10 cellular contexts compared by ENCODE assay signal in the genomic region with DNA sequence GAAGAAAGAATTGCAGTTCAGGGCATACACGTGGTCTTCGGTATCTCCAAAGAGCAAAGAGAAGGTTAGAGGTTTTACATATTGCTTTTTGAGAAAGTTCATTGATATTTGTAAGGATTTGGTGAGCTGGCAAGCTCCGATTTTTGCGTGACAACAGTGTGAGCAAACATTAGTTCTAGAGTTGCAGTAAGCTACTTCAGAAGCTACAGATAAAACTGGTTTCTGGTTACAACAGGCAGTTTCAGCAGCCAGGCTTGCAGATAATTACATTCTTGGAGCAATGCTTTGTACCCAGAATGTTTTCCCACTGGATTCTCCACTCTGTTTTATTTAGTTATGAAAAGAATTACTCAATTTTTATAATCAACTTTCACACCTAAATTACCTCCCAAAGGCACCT. TPM values are rescaled to one million over a fixed set of nuclear protein-coding genes. Genes with fewer than 3 reads are reported as not detected.
DNase-seq lines count a peak whose midpoint lies in the region; ATAC-seq and TF ChIP-seq lines count a peak whose summit lies in the region.
"Had no signal": no experiment of that assay in that cellular context is flagged by ENCODE, and none has a peak within 500 bp of the region (broad histone marks: within the 10 kb centered on the region; RNA-seq: fewer than 3 reads in every experiment).

No MANE protein-coding gene starts in this region.

- peaks cover 49% of the 10 kb centered on the region for H3K4me1 ChIP-seq in mammary epithelial cell (ENCODE audit: insufficient read depth, low read length)

- peaks cover 5% of the 10 kb centered on the region for H3K79me2 ChIP-seq in mammary epithelial cell (ENCODE audit: insufficient read depth, low read length)

- no peaks in the 10 kb centered on the region for H3K36me3 ChIP-seq in mammary epithelial cell (ENCODE audit: insufficient read depth, low read length)

- POLR2A ChIA-PET in CD4-positive, alpha-beta T cell (lab: Charles Lee) = no interaction called here

- WGBS in mammary epithelial cell (ENCODE audit: low coverage, missing lambda C conversion rate) = 17% methylated on average over 4 of the region's 4 CpGs

- ATAC-seq in CD4-positive, alpha-beta T cell (ENCODE audit: poor library complexity) = no peak
- ATAC-seq in natural killer cell = no peak
- no peak for ATAC-seq in HG03565 (IDR thresholded peaks at IDR 0.05; ENCODE audit: unreplicated experiment)

- H3K9me3 Mint-ChIP-seq in CD4-positive, alpha-beta T cell = no peaks in the 10 kb centered on the region
- H3K9me3 Mint-ChIP-seq in natural killer cell = no peaks in the 10 kb centered on the region

- peak overlapping the region; percentile 65 for H3K4me2 ChIP-seq in mammary epithelial cell (ENCODE audit: insufficient read depth, low read depth, low read length)

- H3K27me3 ChIP-seq in CD4-positive, alpha-beta T cell (ENCODE audit: control insufficient read depth, insufficient read depth, low read length) = no peaks in the 10 kb centered on the region
- H3K27me3 ChIP-seq in mammary epithelial cell (ENCODE audit: insufficient read depth, low read length) = no peaks in the 10 kb centered on the region

- BruUV-seq in mammary epithelial cell (replicated peaks; lab: Mats Ljungman, UMichigan) = TSS peak; percentile 25

- CTCF ChIA-PET in CD4-positive, alpha-beta T cell (lab: Charles Lee) = no interaction called here
- CTCF ChIA-PET in mammary epithelial cell (lab: Charles Lee; ENCODE audit: low non-redundant PET) = no interaction called here

- in situ Hi-C loops in mammary epithelial cell (cut with MboI; ENCODE audit: low sequenced_read_pairs in 2 of 2) = no loop called here

- H3K27ac Mint-ChIP-seq in CD4-positive, alpha-beta T cell = no peak overlapping the region
- peak overlapping the region in 1 of 2 donors; percentile 68 for H3K27ac Mint-ChIP-seq in natural killer cell

- dilution Hi-C loops in mammary epithelial cell (cut with HindIII; ENCODE audit: low sequenced_read_pairs) = no loop called here

- no peaks in the 10 kb centered on the region for H4K20me1 ChIP-seq in mammary epithelial cell (ENCODE audit: insufficient read depth, low read length)

- H3K9me3 ChIP-seq in CD4-positive, alpha-beta T cell (ENCODE audit: control insufficient read depth, low read length) = no peaks in the 10 kb centered on the region
- H3K9me3 ChIP-seq in mammary epithelial cell (replicated peaks; ENCODE audit: insufficient read depth, low read length) = no peaks in the 10 kb centered on the region

- peaks cover 5% of the 10 kb centered on the region for H3K4me1 Mint-ChIP-seq in CD4-positive, alpha-beta T cell (ENCODE audit: low read depth)
- peaks cover 42% of the 10 kb centered on the region in 2 donors for H3K4me1 Mint-ChIP-seq in natural killer cell

- TF ChIP-seq CTCF in CD4-positive, alpha-beta T cell (IDR thresholded peaks at IDR 0.05) = no peak
- TF ChIP-seq CTCF in mammary epithelial cell (conservative IDR thresholded peaks at IDR 0.05 in 1 of 2, IDR thresholded peaks at IDR 0.05 in 1 of 2; ENCODE audit: extremely low read depth in 1 of 2, insufficient read depth in 1 of 2, low read depth in 1 of 2, low read length in 2 of 2) (no peak), natural killer cell (IDR thresholded peaks at IDR 0.05) (no peak)

- H2AFZ ChIP-seq in mammary epithelial cell (ENCODE audit: low read depth, low read length) = peak overlapping the region; percentile 67

- intact Hi-C loops in CD4-positive, alpha-beta T cell (cut with DNase I, micrococcal nuclease) = loop anchor here (5.0 to 10.0 kb wide), 5 partner anchors 147 to 1123 kb away; a partner anchor contains a TSS
- intact Hi-C loops in mammary epithelial cell (cut with micrococcal nuclease) (loop anchor here (10.0 kb wide), 1 partner anchor 363 kb away; a partner anchor contains a TSS), natural killer cell (cut with micrococcal nuclease) (no loop called here)

- DNase-seq in CD4-positive, alpha-beta T cell = no peak
- DNase-seq in NCI-H1105 treated with DMSO at 0.1 percent for 48 hours (lab: John Stamatoyannopoulos, UW) (peak; percentile 67), mammary epithelial cell (peak; percentile 41), natural killer cell (no peak), NCI-H524 treated with DMSO at 0.1 percent for 48 hours (lab: John Stamatoyannopoulos, UW) (no peak), LoVo (ENCODE audit: low spot score) (no peak), HPDE6-E6E7 (ENCODE audit: extremely low spot score) (no peak)
- DNase-seq: activated T-cell treated with anti-CD3 and anti-CD28 coated beads, Interleukin-2, amount 50 U/mL, for 48 hours; T-helper 1 cell had no signal

- no peak overlapping the region for H3K4me3 ChIP-seq in mammary epithelial cell (replicated peaks in 1 of 3; ENCODE audit: insufficient read depth in 1 of 3, low read depth in 2 of 3, low read length in 3 of 3)

- peaks cover 8% of the 10 kb centered on the region for H3K27me3 Mint-ChIP-seq in CD4-positive, alpha-beta T cell
- H3K27me3 Mint-ChIP-seq in natural killer cell (ENCODE audit: low read depth in 2 of 2) = no peaks in the 10 kb centered on the region

- no peaks in the 10 kb centered on the region for H3K36me3 Mint-ChIP-seq in CD4-positive, alpha-beta T cell (ENCODE audit: low read depth)
- H3K36me3 Mint-ChIP-seq in natural killer cell = no peaks in the 10 kb centered on the region

- H3K4me3 Mint-ChIP-seq in CD4-positive, alpha-beta T cell = peak overlapping the region; percentile 64
- H3K4me3 Mint-ChIP-seq in natural killer cell = peak overlapping the region; percentile 49

- no peak overlapping the region for H3K27ac ChIP-seq in CD4-positive, alpha-beta T cell (ENCODE audit: low read depth, low read length)
- H3K27ac ChIP-seq in mammary epithelial cell (ENCODE audit: insufficient read depth, low read depth, low read length) = peak overlapping the region; percentile 71

- H3K9ac ChIP-seq in mammary epithelial cell (ENCODE audit: insufficient read depth, low read length) = no peak overlapping the region

RNA-seq across cellular contexts. Expression of a gene that starts 28.2 kb away (rescaled TPM):
- total RNA-seq in CD4-positive, alpha-beta T cell = 1 to 10 TPM in 1 of 2 experiments, under 1 TPM in 1; 0.96 to 1.0 TPM
- total RNA-seq in mammary epithelial cell (not detected), natural killer cell (100 to 1,000 TPM; 398 to 543 (median 515) TPM)
- polyA plus RNA-seq in mammary epithelial cell = not detected
- polyA minus RNA-seq in mammary epithelial cell = not detected

RNA-seq across cellular contexts. Expression of a gene that starts 47.9 kb away (rescaled TPM):
- total RNA-seq in CD4-positive, alpha-beta T cell = not detected
- total RNA-seq in mammary epithelial cell (not detected), natural killer cell (10 to 100 TPM; 15.9 to 54.7 (median 51.4) TPM)
- not detected for polyA plus RNA-seq in mammary epithelial cell
- not detected for polyA minus RNA-seq in mammary epithelial cell

RNA-seq across cellular contexts. Expression of a gene that starts 54.0 kb away (rescaled TPM):
- total RNA-seq in CD4-positive, alpha-beta T cell = 1 to 10 TPM in 1 of 2 experiments, under 1 TPM in 1; 0.87 to 1.0 TPM
- total RNA-seq in mammary epithelial cell (under 1 TPM in 1 of 2 donors, not detected in 1; 0.33 TPM), natural killer cell (100 to 1,000 TPM; 568 to 782 (median 688) TPM)
- not detected for polyA plus RNA-seq in mammary epithelial cell
- polyA minus RNA-seq in mammary epithelial cell = not detected

RNA-seq across cellular contexts. Expression of a gene that starts 58.8 kb away (rescaled TPM):
- total RNA-seq in CD4-positive, alpha-beta T cell = not detected
- total RNA-seq in mammary epithelial cell = not detected
- polyA plus RNA-seq in mammary epithelial cell = not detected
- not detected for polyA minus RNA-seq in mammary epithelial cell
- 10 to 100 TPM; 10.7 to 69.1 (median 49.8) TPM for total RNA-seq in natural killer cell

Comparison
In these comparisons a context has a peak if more than half of its experiments do, and no peak if none do; other contexts are left out.
1. DNase-seq: peak in NCI-H1105 treated with DMSO at 0.1 percent for 48 hours (single experiment) and mammary epithelial cell (single experiment); none in CD4-positive, alpha-beta T cell (0 of 10), natural killer cell (single experiment), NCI-H524 treated with DMSO at 0.1 percent for 48 hours (single experiment), LoVo (single experiment) and HPDE6-E6E7 (single experiment).
2. RNA of a gene that starts 28.2 kb away (total RNA-seq): 398 to 543 TPM in natural killer cell; 0.96 to 1.0 TPM in CD4-positive, alpha-beta T cell and not detected in mammary epithelial cell; every median in the first group is over 100 times any median in the second.
3. RNA of a gene that starts 47.9 kb away (total RNA-seq): 15.9 to 54.7 TPM in natural killer cell; not detected in CD4-positive, alpha-beta T cell and not detected in mammary epithelial cell; every median in the first group is over 10 times any median in the second.
4. RNA of a gene that starts 54.0 kb away (total RNA-seq): 568 to 782 TPM in natural killer cell; 0.87 to 1.0 TPM in CD4-positive, alpha-beta T cell and 0.33 TPM in mammary epithelial cell; every median in the first group is over 100 times any median in the second.